Comparison of ENCODE assay signal across 25 cellular contexts in genomic region chr2:180651596-180651995, GRCh38.
"Had no signal": no experiment of that assay in that cellular context is flagged by ENCODE, and none has a peak within 500 bp of the region (broad histone marks: within the 10 kb centered on the region; RNA-seq: fewer than 3 reads in every experiment).

No MANE protein-coding gene starts in this region.

- H3K27ac ChIP-seq: neural progenitor cell, ovary, parathyroid adenoma, psoas muscle, skin epidermis, spleen, suprapubic skin, testis, tibial artery, transverse colon, upper lobe of right lung, uterus had no signal

- H3K36me3 ChIP-seq: neural progenitor cell, ovary, spleen, suprapubic skin, tibial artery, transverse colon, upper lobe of right lung, uterus had no signal

- H3K9me3 ChIP-seq: ovary, psoas muscle, spleen, suprapubic skin, testis, tibial artery, transverse colon, upper lobe of right lung, uterus had no signal

- H3K4me2 ChIP-seq: neural progenitor cell, smooth muscle cell had no signal

- H3K79me2 ChIP-seq: parathyroid adenoma had no signal

- H3K27me3 ChIP-seq: neural progenitor cell, ovary, spleen, suprapubic skin, testis, tibial artery, transverse colon, upper lobe of right lung had no signal

- ATAC-seq: naive thymus-derived CD4-positive, alpha-beta T cell; natural killer cell; psoas muscle; right cardiac atrium; stimulated activated naive B cell treated with anti-CD40 and anti-IgM and Interleukin-4, amounts not matched to agents 10 μg/mL and 1 μg/mL and 100 μg/mL, for 72 hours; stimulated activated naive CD8-positive, alpha-beta T cell treated with anti-CD3 and anti-CD28 coated beads, Interleukin-15, amount 100 ng/mL, for 72 hours; upper lobe of right lung had no signal

- H3K4me3 ChIP-seq: neural progenitor cell, ovary, psoas muscle, skin epidermis, smooth muscle cell, spleen, suprapubic skin, testis, tibial artery, transverse colon, upper lobe of right lung, uterus had no signal

- DNase-seq: naive thymus-derived CD4-positive, alpha-beta T cell; natural killer cell; occipital lobe; ovary; posterior cingulate gyrus; psoas muscle; right cardiac atrium; spleen; stimulated activated CD4-positive, alpha-beta T cell treated with anti-CD3 and anti-CD28 coated beads, Interleukin-12 subunit alpha, Interleukin-12 subunit beta, amount 100 ng/mL, for 4 hours; stimulated activated CD4-positive, alpha-beta T cell treated with anti-CD3 and anti-CD28 coated beads, Interleukin-1b, Interleukin-23, amount 100 ng/mL, for 48 hours; stimulated activated CD4-positive, alpha-beta T cell treated with anti-CD3 and anti-CD28 coated beads, Interleukin-4, amount 100 ng/mL, for 1 hour; stimulated activated CD4-positive, alpha-beta T cell treated with anti-CD3 and anti-CD28 coated beads, Interleukin-4, amount 100 ng/mL, for 4 hours; stimulated activated naive B cell treated with anti-CD40 and anti-IgM and Interleukin-4, amounts not matched to agents 10 μg/mL and 1 μg/mL and 100 μg/mL, for 72 hours; stimulated activated naive CD4-positive, alpha-beta T cell treated with Interleukin-2 at 50 U/mL for 16 hours; stimulated activated naive CD8-positive, alpha-beta T cell treated with anti-CD3 and anti-CD28 coated beads, Interleukin-15, amount 100 ng/mL, for 72 hours; testis; tibial artery; transverse colon; upper lobe of right lung; uterus had no signal

- H2AFZ ChIP-seq: neural progenitor cell, parathyroid adenoma had no signal

- H3K9ac ChIP-seq: neural progenitor cell, parathyroid adenoma had no signal

- H3K4me1 ChIP-seq: neural progenitor cell, parathyroid adenoma, spleen, suprapubic skin, testis, upper lobe of right lung, uterus had no signal
